In genomic region chr20:43032459-43032858, GRCh38 we compare ENCODE assay signal across 19 cellular contexts.
DNase-seq lines count a peak whose midpoint lies in the region; ATAC-seq and TF ChIP-seq lines count a peak whose summit lies in the region.
"Had no signal": no experiment of that assay in that cellular context is flagged by ENCODE, and none has a peak within 500 bp of the region (broad histone marks: within the 10 kb centered on the region; RNA-seq: fewer than 3 reads in every experiment).

No MANE protein-coding gene starts in this region.

- H3K27me3 Mint-ChIP-seq in WTC11 (ENCODE audit: low read depth) (peaks cover 35% of the 10 kb centered on the region), neural progenitor cell (ENCODE audit: insufficient read depth, low read depth) (peaks cover 11% of the 10 kb centered on the region)
- H3K27me3 Mint-ChIP-seq in activated T-helper 2 cell treated with anti-CD3 and anti-CD28 coated beads, Interferon-gamma antibody, Interleukin-2, Interleukin-4, amounts not matched to agents 10 μg/mL and 5 μg/mL and 100 μg/mL, durations not matched to agents 14 hours and 24 hours and 36 hours (ENCODE audit: low read depth): no peaks in the 10 kb centered on the region
- H3K27me3 Mint-ChIP-seq: CD4-positive, alpha-beta T cell had no signal

- CTCF ChIA-PET in HEK293T (lab: Yijun Ruan, JAX): no interaction called here
- CTCF ChIA-PET in WTC11 (lab: Charles Lee): interaction anchor here (0.7 to 1.1 kb wide), 4 partner anchors 14 to 1143 kb away, joined by 3 to 4 read pairs (median 3); no protein-coding TSS in a partner anchor

- H3K9me3 Mint-ChIP-seq in WTC11 (peaks cover 9% of the 10 kb centered on the region; the same call in 1 of the 2 replicates), neural progenitor cell (no peaks in the 10 kb centered on the region)
- H3K9me3 Mint-ChIP-seq in activated T-helper 2 cell treated with anti-CD3 and anti-CD28 coated beads, Interferon-gamma antibody, Interleukin-2, Interleukin-4, amounts not matched to agents 10 μg/mL and 5 μg/mL and 100 μg/mL, durations not matched to agents 14 hours and 24 hours and 36 hours: no peaks in the 10 kb centered on the region
- H3K9me3 Mint-ChIP-seq: CD4-positive, alpha-beta T cell had no signal

- POLR2A ChIA-PET in HEK293T (lab: Yijun Ruan, JAX) (no interaction called here), WTC11 (lab: Charles Lee) (interaction anchor here (0.7 kb wide), 1 partner anchor 446 kb away, joined by 4 read pairs; no protein-coding TSS in a partner anchor)

- no peaks in the 10 kb centered on the region for H3K79me2 ChIP-seq in neural progenitor cell (ENCODE audit: low read depth)

- no peak overlapping the region for H3K4me3 ChIP-seq in neural progenitor cell
- H3K4me3 ChIP-seq: A549, HAP-1, K562 had no signal

- H3K36me3 Mint-ChIP-seq in WTC11 (no peaks in the 10 kb centered on the region), neural progenitor cell (no peaks in the 10 kb centered on the region)
- H3K36me3 Mint-ChIP-seq in activated T-helper 2 cell treated with anti-CD3 and anti-CD28 coated beads, Interferon-gamma antibody, Interleukin-2, Interleukin-4, amounts not matched to agents 10 μg/mL and 5 μg/mL and 100 μg/mL, durations not matched to agents 14 hours and 24 hours and 36 hours (ENCODE audit: low read depth): no peaks in the 10 kb centered on the region

- H3K4me1 Mint-ChIP-seq in WTC11: peaks cover 33% of the 10 kb centered on the region
- H3K4me1 Mint-ChIP-seq in neural progenitor cell: peaks cover 16% of the 10 kb centered on the region
- no peaks in the 10 kb centered on the region for H3K4me1 Mint-ChIP-seq in activated T-helper 2 cell treated with anti-CD3 and anti-CD28 coated beads, Interferon-gamma antibody, Interleukin-2, Interleukin-4, amounts not matched to agents 10 μg/mL and 5 μg/mL and 100 μg/mL, durations not matched to agents 14 hours and 24 hours and 36 hours (ENCODE audit: low read depth)

- H3K27me3 ChIP-seq in neural progenitor cell: no peaks in the 10 kb centered on the region

- no peaks in the 10 kb centered on the region for H3K9me3 ChIP-seq in neural progenitor cell (ENCODE audit: low read depth)
- H3K9me3 ChIP-seq: A549, Caco-2, HAP-1 had no signal

- peak; percentile 50 for DNase-seq in ELF-1 (ENCODE audit: low read depth, low spot score)
- peak; percentile 12 for DNase-seq in HEK293T (ENCODE audit: extremely low spot score)
- peak; percentile 40 for DNase-seq in WTC11 (ENCODE audit: low spot score)
- DNase-seq in neural progenitor cell (ENCODE audit: low spot score): peak; percentile 47
- DNase-seq in SIG-M5 treated with dmso at 0.1 percent for 504 hours (lab: John Stamatoyannopoulos, UW; ENCODE audit: unreplicated experiment): no peak
- DNase-seq in activated T-helper 2 cell treated with anti-CD3 and anti-CD28 coated beads, Interferon-gamma antibody, Interleukin-2, Interleukin-4, amounts not matched to agents 10 μg/mL and 5 μg/mL and 100 μg/mL, durations not matched to agents 14 hours and 24 hours and 36 hours (ENCODE audit: low spot score): no peak
- DNase-seq in NCI-H2107 treated with DMSO at 0.1 percent for 48 hours (lab: John Stamatoyannopoulos, UW; ENCODE audit: unreplicated experiment): no peak
- DNase-seq: AML-193; Caco-2; CD4-positive, alpha-beta T cell; GDM1; GOT3; HFFc6 had no signal

- H3K27ac Mint-ChIP-seq in WTC11 (no peak overlapping the region), neural progenitor cell (no peak overlapping the region)
- no peak overlapping the region for H3K27ac Mint-ChIP-seq in activated T-helper 2 cell treated with anti-CD3 and anti-CD28 coated beads, Interferon-gamma antibody, Interleukin-2, Interleukin-4, amounts not matched to agents 10 μg/mL and 5 μg/mL and 100 μg/mL, durations not matched to agents 14 hours and 24 hours and 36 hours
- H3K27ac Mint-ChIP-seq: CD4-positive, alpha-beta T cell; HFFc6 had no signal

- no peaks in the 10 kb centered on the region for H3K36me3 ChIP-seq in neural progenitor cell
- H3K36me3 ChIP-seq: HAP-1 had no signal

- intact Hi-C loops in activated T-helper 2 cell treated with anti-CD3 and anti-CD28 coated beads, Interferon-gamma antibody, Interleukin-2, Interleukin-4, amounts not matched to agents 10 μg/mL and 5 μg/mL and 100 μg/mL, durations not matched to agents 14 hours and 24 hours and 36 hours (cut with micrococcal nuclease): no loop called here

- H3K4me2 ChIP-seq in neural progenitor cell: no peak overlapping the region
- H3K4me2 ChIP-seq: A549 had no signal

- H3F3A ChIP-seq in neural progenitor cell (ENCODE audit: low read depth): no peaks in the 10 kb centered on the region

- no peaks in the 10 kb centered on the region for H4K20me1 ChIP-seq in neural progenitor cell (ENCODE audit: low read depth)

- TF ChIP-seq CTCF in WTC11 (IDR thresholded peaks at IDR 0.05) (no peak), neural progenitor cell (IDR thresholded peaks at IDR 0.05) (peak; percentile 30)

- ATAC-seq in WTC11 (peak; percentile 65), GM19023 (IDR thresholded peaks at IDR 0.05; ENCODE audit: unreplicated experiment) (no peak)
- ATAC-seq: A549, K562 had no signal

- no peaks in the 10 kb centered on the region for H3K4me1 ChIP-seq in neural progenitor cell
- H3K4me1 ChIP-seq: A549, Caco-2, HAP-1 had no signal

- no peak overlapping the region for H3K27ac ChIP-seq in neural progenitor cell
- H3K27ac ChIP-seq: 22Rv1, A549, C4-2B had no signal

- H3K9ac ChIP-seq in neural progenitor cell: no peak overlapping the region

- H3K4me3 Mint-ChIP-seq in WTC11 (no peak overlapping the region), neural progenitor cell (no peak overlapping the region)
- H3K4me3 Mint-ChIP-seq in activated T-helper 2 cell treated with anti-CD3 and anti-CD28 coated beads, Interferon-gamma antibody, Interleukin-2, Interleukin-4, amounts not matched to agents 10 μg/mL and 5 μg/mL and 100 μg/mL, durations not matched to agents 14 hours and 24 hours and 36 hours (ENCODE audit: low read depth): no peak overlapping the region
- H3K4me3 Mint-ChIP-seq: CD4-positive, alpha-beta T cell; HFFc6 had no signal

- H2AFZ ChIP-seq in neural progenitor cell (replicated peaks): no peak overlapping the region

TF ChIP-seq in HEK293T, 16 proteins besides CTCF, POLR2A, EP300 and RAD21:
- TF ChIP-seq HDGF (IDR thresholded peaks at IDR 0.05; ENCODE audit: borderline replicate concordance) (no peak), L3MBTL2 (conservative IDR thresholded peaks at IDR 0.05) (no peak), NFRKB (IDR thresholded peaks at IDR 0.05) (no peak), ARNT (IDR thresholded peaks at IDR 0.05) (no peak), CTBP1 (IDR thresholded peaks at IDR 0.05; ENCODE audit: borderline replicate concordance) (no peak), LEF1 (IDR thresholded peaks at IDR 0.05; ENCODE audit: borderline replicate concordance) (no peak), SP1 (IDR thresholded peaks at IDR 0.05) (no peak), FOXM1 (IDR thresholded peaks at IDR 0.05; ENCODE audit: borderline replicate concordance) (no peak), FOXK2 (IDR thresholded peaks at IDR 0.05) (no peak), SUZ12 (IDR thresholded peaks at IDR 0.05) (no peak), FOXA1 (IDR thresholded peaks at IDR 0.05) (no peak), ZNF384 (IDR thresholded peaks at IDR 0.05) (no peak), BHLHE40 (IDR thresholded peaks at IDR 0.05; ENCODE audit: borderline replicate concordance) (no peak), ELF4 (IDR thresholded peaks at IDR 0.05) (no peak), TARDBP (IDR thresholded peaks at IDR 0.05) (no peak), PKNOX1 (IDR thresholded peaks at IDR 0.05) (no peak)

TF ChIP-seq in WTC11, 78 proteins besides CTCF, POLR2A, EP300 and RAD21:
- no peak for TF ChIP-seq RORB (CRISPR knock-in tag; IDR thresholded peaks at IDR 0.05)
- no peak for TF ChIP-seq USF1 (CRISPR knock-in tag; IDR thresholded peaks at IDR 0.05)
- no peak for TF ChIP-seq PRDM15 (CRISPR knock-in tag; IDR thresholded peaks at IDR 0.05)

Comparison
In these comparisons a context has a peak if more than half of its experiments do, and no peak if none do; other contexts are left out.
1. DNase-seq: peak in ELF-1 (single experiment), HEK293T (single experiment), WTC11 (single experiment) and neural progenitor cell (single experiment); none in SIG-M5 treated with dmso at 0.1 percent for 504 hours (single experiment), activated T-helper 2 cell treated with anti-CD3 and anti-CD28 coated beads, Interferon-gamma antibody, Interleukin-2, Interleukin-4, amounts not matched to agents 10 μg/mL and 5 μg/mL and 100 μg/mL, durations not matched to agents 14 hours and 24 hours and 36 hours (single experiment) and NCI-H2107 treated with DMSO at 0.1 percent for 48 hours (single experiment).